ENCODE assay signal across 27 cellular contexts in the genomic region with DNA sequence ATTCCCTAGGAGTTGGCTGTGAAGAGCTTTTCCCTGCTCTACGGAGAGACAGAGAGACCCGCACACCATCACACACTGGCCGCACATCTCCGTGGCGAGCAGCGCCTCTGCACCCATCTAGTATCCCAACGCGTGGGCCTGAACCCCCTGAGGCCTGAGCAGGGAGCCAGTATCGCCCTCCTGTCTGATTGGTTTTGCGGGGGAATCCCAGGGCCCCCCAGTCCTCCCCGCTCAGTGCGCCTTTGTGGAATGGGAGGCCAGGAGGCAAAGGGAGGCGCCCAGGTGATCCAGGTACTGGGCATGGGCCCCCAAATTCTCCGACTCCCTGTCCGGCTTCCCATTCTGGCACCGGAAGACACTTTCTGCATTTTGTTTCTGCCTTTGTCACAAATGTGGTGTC.
"Had no signal": no experiment of that assay in that cellular context is flagged by ENCODE, and none has a peak within 500 bp of the region (broad histone marks: within the 10 kb centered on the region; RNA-seq: fewer than 3 reads in every experiment).

No MANE protein-coding gene starts in this region.

- H3K4me3 ChIP-seq: ascending aorta, breast epithelium, cardiac muscle cell, colonic mucosa, dorsolateral prefrontal cortex had no signal

- H3K27me3 ChIP-seq: ascending aorta, cardiac muscle cell, colonic mucosa had no signal

- H3K9me3 Mint-ChIP-seq: activated CD8-positive, alpha-beta T cell treated with anti-CD3 and anti-CD28 coated beads for 36 hours; activated naive CD4-positive, alpha-beta T cell treated with anti-CD3 and anti-CD28 coated beads, Interleukin-2, amount 10 ng/mL, durations not matched to agents 7 days and 5 days; activated naive CD4-positive, alpha-beta T cell treated with anti-CD3 and anti-CD28 coated beads, Interleukin-2, amount 50 U/mL, for 72 hours; activated naive CD8-positive, alpha-beta T cell treated with anti-CD3 and anti-CD28 coated beads, Interleukin-2, amount 10 ng/mL, durations not matched to agents 7 days and 5 days; activated T-cell treated with anti-CD3 and anti-CD28 coated beads, Interleukin-2, amount 50 U/mL, for 4 hours; activated T-helper 17 cell treated with anti-CD3 and anti-CD28 coated beads, Interleukin-2, amount 50 U/mL, for 72 hours; dendritic cell treated with granulocyte-macrophage colony-stimulating factor and Interleukin-4, amounts not matched to agents 40 ng/mL and 50 ng/mL, for 4 days; endodermal cell had no signal

- H3K36me3 ChIP-seq: ascending aorta, breast epithelium, cardiac muscle cell, colonic mucosa had no signal

- DNase-seq: activated CD4-positive, alpha-beta T cell treated with anti-CD3 and anti-CD28 coated beads for 1 hour; activated CD4-positive, alpha-beta T cell treated with anti-CD3 and anti-CD28 coated beads for 4 hours; activated CD4-positive, alpha-beta T cell treated with anti-CD3 and anti-CD28 coated beads, Interleukin-2, amount 50 U/mL, for 1 hour; activated CD4-positive, alpha-beta T cell treated with anti-CD3 and anti-CD28 coated beads, Interleukin-2, amount 50 U/mL, for 48 hours; activated CD8-positive, alpha-beta memory T cell treated with anti-CD3 and anti-CD28 coated beads for 24 hours; activated CD8-positive, alpha-beta T cell treated with anti-CD3 and anti-CD28 coated beads for 36 hours; activated gamma-delta T cell; activated naive CD4-positive, alpha-beta T cell; activated naive CD4-positive, alpha-beta T cell treated with anti-CD3 and anti-CD28 coated beads, Interleukin-2, amount 10 ng/mL, durations not matched to agents 7 days and 5 days; activated naive CD8-positive, alpha-beta T cell treated with anti-CD3 and anti-CD28 coated beads, Interleukin-2, amount 10 ng/mL, durations not matched to agents 7 days and 5 days; activated T-cell treated with anti-CD3 and anti-CD28 coated beads, Interleukin-2, amount 50 U/mL, for 4 hours; central memory CD4-positive, alpha-beta T cell; cerebellar nuclear complex; colonic mucosa; effector memory CD4-positive, alpha-beta T cell; endodermal cell; foreskin fibroblast; T-helper 2 cell had no signal

- H3K4me1 ChIP-seq: ascending aorta, breast epithelium, colonic mucosa had no signal

- H3K4me3 Mint-ChIP-seq: activated CD8-positive, alpha-beta T cell treated with anti-CD3 and anti-CD28 coated beads for 36 hours; activated naive CD4-positive, alpha-beta T cell treated with anti-CD3 and anti-CD28 coated beads, Interleukin-2, amount 10 ng/mL, durations not matched to agents 7 days and 5 days; activated naive CD8-positive, alpha-beta T cell treated with anti-CD3 and anti-CD28 coated beads, Interleukin-2, amount 10 ng/mL, durations not matched to agents 7 days and 5 days; activated T-cell treated with anti-CD3 and anti-CD28 coated beads, Interleukin-2, amount 50 U/mL, for 4 hours; activated T-helper 17 cell treated with anti-CD3 and anti-CD28 coated beads, Interleukin-2, amount 50 U/mL, for 72 hours; brain; dendritic cell treated with granulocyte-macrophage colony-stimulating factor and Interleukin-4, amounts not matched to agents 40 ng/mL and 50 ng/mL, for 4 days; endodermal cell; WTC11 had no signal

- H3K9me3 ChIP-seq: ascending aorta, breast epithelium, colonic mucosa had no signal

- H3K36me3 Mint-ChIP-seq: activated naive CD4-positive, alpha-beta T cell treated with anti-CD3 and anti-CD28 coated beads, Interleukin-2, amount 10 ng/mL, durations not matched to agents 7 days and 5 days; activated naive CD4-positive, alpha-beta T cell treated with anti-CD3 and anti-CD28 coated beads, Interleukin-2, amount 50 U/mL, for 72 hours; activated naive CD8-positive, alpha-beta T cell treated with anti-CD3 and anti-CD28 coated beads, Interleukin-2, amount 10 ng/mL, durations not matched to agents 7 days and 5 days; brain had no signal

- H3K27ac ChIP-seq: ascending aorta, breast epithelium, cardiac muscle cell, colonic mucosa, dorsolateral prefrontal cortex had no signal

- H3K27me3 Mint-ChIP-seq: activated CD8-positive, alpha-beta T cell treated with anti-CD3 and anti-CD28 coated beads for 36 hours; activated naive CD4-positive, alpha-beta T cell treated with anti-CD3 and anti-CD28 coated beads, Interleukin-2, amount 10 ng/mL, durations not matched to agents 7 days and 5 days; activated naive CD8-positive, alpha-beta T cell treated with anti-CD3 and anti-CD28 coated beads, Interleukin-2, amount 10 ng/mL, durations not matched to agents 7 days and 5 days; dendritic cell treated with granulocyte-macrophage colony-stimulating factor and Interleukin-4, amounts not matched to agents 40 ng/mL and 50 ng/mL, for 4 days had no signal

- H3K4me1 Mint-ChIP-seq: activated naive CD4-positive, alpha-beta T cell treated with anti-CD3 and anti-CD28 coated beads, Interleukin-2, amount 10 ng/mL, durations not matched to agents 7 days and 5 days; activated naive CD8-positive, alpha-beta T cell treated with anti-CD3 and anti-CD28 coated beads, Interleukin-2, amount 10 ng/mL, durations not matched to agents 7 days and 5 days; activated T-helper 17 cell treated with anti-CD3 and anti-CD28 coated beads, Interleukin-2, amount 50 U/mL, for 72 hours; WTC11 had no signal

- H3K27ac Mint-ChIP-seq: activated CD8-positive, alpha-beta T cell treated with anti-CD3 and anti-CD28 coated beads for 36 hours; activated naive CD4-positive, alpha-beta T cell treated with anti-CD3 and anti-CD28 coated beads, Interleukin-2, amount 10 ng/mL, durations not matched to agents 7 days and 5 days; activated naive CD4-positive, alpha-beta T cell treated with anti-CD3 and anti-CD28 coated beads, Interleukin-2, amount 50 U/mL, for 72 hours; activated naive CD8-positive, alpha-beta T cell treated with anti-CD3 and anti-CD28 coated beads, Interleukin-2, amount 10 ng/mL, durations not matched to agents 7 days and 5 days; activated T-helper 17 cell treated with anti-CD3 and anti-CD28 coated beads, Interleukin-2, amount 50 U/mL, for 72 hours; dendritic cell treated with granulocyte-macrophage colony-stimulating factor and Interleukin-4, amounts not matched to agents 40 ng/mL and 50 ng/mL, for 4 days; endodermal cell; WTC11 had no signal
